ENCODE assay signal across 1 cellular context in the genomic region with DNA sequence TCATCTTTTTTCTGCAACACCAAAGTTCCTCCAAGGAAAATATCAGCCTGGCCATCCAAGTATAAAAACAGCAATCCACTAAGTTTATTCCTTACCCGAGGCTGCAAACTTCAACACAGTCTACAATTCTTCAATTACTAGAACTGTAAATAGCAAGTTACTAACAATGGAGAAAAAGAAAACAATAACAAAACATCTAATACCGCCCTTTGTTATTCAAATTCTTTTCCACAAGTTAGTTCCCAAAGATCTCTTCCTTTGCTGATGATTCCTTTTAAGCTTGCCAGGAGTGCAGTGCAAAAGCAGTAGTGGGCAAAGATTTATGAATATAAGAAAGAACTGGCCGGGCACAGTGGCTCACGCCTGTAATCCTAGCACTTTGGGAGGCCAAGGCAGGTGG.
TF ChIP-seq lines count a peak whose summit lies in the region.

No MANE protein-coding gene starts in this region.

TF ChIP-seq in GM23338, 12 proteins besides CTCF, POLR2A, EP300 and RAD21 (continued from another document):
- TF ChIP-seq, protein P1, sequence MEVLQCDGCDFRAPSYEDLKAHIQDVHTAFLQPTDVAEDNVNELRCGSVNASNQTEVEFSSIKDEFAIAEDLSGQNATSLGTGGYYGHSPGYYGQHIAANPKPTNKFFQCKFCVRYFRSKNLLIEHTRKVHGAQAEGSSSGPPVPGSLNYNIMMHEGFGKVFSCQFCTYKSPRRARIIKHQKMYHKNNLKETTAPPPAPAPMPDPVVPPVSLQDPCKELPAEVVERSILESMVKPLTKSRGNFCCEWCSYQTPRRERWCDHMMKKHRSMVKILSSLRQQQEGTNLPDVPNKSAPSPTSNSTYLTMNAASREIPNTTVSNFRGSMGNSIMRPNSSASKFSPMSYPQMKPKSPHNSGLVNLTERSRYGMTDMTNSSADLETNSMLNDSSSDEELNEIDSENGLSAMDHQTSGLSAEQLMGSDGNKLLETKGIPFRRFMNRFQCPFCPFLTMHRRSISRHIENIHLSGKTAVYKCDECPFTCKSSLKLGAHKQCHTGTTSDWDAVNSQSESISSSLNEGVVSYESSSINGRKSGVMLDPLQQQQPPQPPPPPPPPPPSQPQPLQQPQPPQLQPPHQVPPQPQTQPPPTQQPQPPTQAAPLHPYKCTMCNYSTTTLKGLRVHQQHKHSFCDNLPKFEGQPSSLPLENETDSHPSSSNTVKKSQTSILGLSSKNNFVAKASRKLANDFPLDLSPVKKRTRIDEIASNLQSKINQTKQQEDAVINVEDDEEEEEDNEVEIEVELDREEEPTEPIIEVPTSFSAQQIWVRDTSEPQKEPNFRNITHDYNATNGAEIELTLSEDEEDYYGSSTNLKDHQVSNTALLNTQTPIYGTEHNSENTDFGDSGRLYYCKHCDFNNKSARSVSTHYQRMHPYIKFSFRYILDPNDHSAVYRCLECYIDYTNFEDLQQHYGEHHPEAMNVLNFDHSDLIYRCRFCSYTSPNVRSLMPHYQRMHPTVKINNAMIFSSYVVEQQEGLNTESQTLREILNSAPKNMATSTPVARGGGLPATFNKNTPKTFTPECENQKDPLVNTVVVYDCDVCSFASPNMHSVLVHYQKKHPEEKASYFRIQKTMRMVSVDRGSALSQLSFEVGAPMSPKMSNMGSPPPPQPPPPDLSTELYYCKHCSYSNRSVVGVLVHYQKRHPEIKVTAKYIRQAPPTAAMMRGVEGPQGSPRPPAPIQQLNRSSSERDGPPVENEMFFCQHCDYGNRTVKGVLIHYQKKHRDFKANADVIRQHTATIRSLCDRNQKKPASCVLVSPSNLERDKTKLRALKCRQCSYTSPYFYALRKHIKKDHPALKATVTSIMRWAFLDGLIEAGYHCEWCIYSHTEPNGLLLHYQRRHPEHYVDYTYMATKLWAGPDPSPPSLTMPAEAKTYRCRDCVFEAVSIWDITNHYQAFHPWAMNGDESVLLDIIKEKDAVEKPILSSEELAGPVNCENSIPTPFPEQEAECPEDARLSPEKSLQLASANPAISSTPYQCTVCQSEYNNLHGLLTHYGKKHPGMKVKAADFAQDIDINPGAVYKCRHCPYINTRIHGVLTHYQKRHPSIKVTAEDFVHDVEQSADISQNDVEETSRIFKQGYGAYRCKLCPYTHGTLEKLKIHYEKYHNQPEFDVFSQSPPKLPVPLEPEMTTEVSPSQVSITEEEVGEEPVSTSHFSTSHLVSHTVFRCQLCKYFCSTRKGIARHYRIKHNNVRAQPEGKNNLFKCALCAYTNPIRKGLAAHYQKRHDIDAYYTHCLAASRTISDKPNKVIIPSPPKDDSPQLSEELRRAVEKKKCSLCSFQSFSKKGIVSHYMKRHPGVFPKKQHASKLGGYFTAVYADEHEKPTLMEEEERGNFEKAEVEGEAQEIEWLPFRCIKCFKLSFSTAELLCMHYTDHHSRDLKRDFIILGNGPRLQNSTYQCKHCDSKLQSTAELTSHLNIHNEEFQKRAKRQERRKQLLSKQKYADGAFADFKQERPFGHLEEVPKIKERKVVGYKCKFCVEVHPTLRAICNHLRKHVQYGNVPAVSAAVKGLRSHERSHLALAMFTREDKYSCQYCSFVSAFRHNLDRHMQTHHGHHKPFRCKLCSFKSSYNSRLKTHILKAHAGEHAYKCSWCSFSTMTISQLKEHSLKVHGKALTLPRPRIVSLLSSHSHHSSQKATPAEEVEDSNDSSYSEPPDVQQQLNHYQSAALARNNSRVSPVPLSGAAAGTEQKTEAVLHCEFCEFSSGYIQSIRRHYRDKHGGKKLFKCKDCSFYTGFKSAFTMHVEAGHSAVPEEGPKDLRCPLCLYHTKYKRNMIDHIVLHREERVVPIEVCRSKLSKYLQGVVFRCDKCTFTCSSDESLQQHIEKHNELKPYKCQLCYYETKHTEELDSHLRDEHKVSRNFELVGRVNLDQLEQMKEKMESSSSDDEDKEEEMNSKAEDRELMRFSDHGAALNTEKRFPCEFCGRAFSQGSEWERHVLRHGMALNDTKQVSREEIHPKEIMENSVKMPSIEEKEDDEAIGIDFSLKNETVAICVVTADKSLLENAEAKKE (CRISPR knock-in tag; IDR thresholded peaks at IDR 0.05) = no peak
- TF ChIP-seq POLR2AphosphoS5 (IDR thresholded peaks at IDR 0.05; ENCODE audit: low read depth) (no peak), EZH2 (IDR thresholded peaks at IDR 0.05; ENCODE audit: low read depth, unreplicated experiment) (no peak), STAT1 (IDR thresholded peaks at IDR 0.05; ENCODE audit: unreplicated experiment) (no peak), ZNF331 (CRISPR knock-in tag; IDR thresholded peaks at IDR 0.05; ENCODE audit: low read depth) (no peak), NANOG (IDR thresholded peaks at IDR 0.05; ENCODE audit: borderline replicate concordance) (no peak), EZH2phosphoT487 (IDR thresholded peaks at IDR 0.05; ENCODE audit: unreplicated experiment) (no peak), JUNB (IDR thresholded peaks at IDR 0.05; ENCODE audit: unreplicated experiment) (no peak)
- TF ChIP-seq, protein P2, sequence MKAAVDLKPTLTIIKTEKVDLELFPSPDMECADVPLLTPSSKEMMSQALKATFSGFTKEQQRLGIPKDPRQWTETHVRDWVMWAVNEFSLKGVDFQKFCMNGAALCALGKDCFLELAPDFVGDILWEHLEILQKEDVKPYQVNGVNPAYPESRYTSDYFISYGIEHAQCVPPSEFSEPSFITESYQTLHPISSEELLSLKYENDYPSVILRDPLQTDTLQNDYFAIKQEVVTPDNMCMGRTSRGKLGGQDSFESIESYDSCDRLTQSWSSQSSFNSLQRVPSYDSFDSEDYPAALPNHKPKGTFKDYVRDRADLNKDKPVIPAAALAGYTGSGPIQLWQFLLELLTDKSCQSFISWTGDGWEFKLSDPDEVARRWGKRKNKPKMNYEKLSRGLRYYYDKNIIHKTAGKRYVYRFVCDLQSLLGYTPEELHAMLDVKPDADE (IDR thresholded peaks at IDR 0.05) = no peak
- TF ChIP-seq, protein P3, sequence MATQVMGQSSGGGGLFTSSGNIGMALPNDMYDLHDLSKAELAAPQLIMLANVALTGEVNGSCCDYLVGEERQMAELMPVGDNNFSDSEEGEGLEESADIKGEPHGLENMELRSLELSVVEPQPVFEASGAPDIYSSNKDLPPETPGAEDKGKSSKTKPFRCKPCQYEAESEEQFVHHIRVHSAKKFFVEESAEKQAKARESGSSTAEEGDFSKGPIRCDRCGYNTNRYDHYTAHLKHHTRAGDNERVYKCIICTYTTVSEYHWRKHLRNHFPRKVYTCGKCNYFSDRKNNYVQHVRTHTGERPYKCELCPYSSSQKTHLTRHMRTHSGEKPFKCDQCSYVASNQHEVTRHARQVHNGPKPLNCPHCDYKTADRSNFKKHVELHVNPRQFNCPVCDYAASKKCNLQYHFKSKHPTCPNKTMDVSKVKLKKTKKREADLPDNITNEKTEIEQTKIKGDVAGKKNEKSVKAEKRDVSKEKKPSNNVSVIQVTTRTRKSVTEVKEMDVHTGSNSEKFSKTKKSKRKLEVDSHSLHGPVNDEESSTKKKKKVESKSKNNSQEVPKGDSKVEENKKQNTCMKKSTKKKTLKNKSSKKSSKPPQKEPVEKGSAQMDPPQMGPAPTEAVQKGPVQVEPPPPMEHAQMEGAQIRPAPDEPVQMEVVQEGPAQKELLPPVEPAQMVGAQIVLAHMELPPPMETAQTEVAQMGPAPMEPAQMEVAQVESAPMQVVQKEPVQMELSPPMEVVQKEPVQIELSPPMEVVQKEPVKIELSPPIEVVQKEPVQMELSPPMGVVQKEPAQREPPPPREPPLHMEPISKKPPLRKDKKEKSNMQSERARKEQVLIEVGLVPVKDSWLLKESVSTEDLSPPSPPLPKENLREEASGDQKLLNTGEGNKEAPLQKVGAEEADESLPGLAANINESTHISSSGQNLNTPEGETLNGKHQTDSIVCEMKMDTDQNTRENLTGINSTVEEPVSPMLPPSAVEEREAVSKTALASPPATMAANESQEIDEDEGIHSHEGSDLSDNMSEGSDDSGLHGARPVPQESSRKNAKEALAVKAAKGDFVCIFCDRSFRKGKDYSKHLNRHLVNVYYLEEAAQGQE (IDR thresholded peaks at IDR 0.05; ENCODE audit: unreplicated experiment) = no peak
